ENCODE assay signal across 9 cellular contexts in genomic region chr20:62622877-62623487, GRCh38. TPM values are rescaled to one million over a fixed set of nuclear protein-coding genes. Genes with fewer than 3 reads are reported as not detected.
DNase-seq lines count a peak whose midpoint lies in the region; ATAC-seq, FAIRE-seq and TF ChIP-seq lines count a peak whose summit lies in the region.
"Had no signal": no experiment of that assay in that cellular context is flagged by ENCODE, and none has a peak within 500 bp of the region (broad histone marks: within the 10 kb centered on the region; RNA-seq: fewer than 3 reads in every experiment).

No MANE protein-coding gene starts in this region.

- ATAC-seq in foreskin keratinocyte = peak; percentile 17
- no peak for ATAC-seq in HG03354 (IDR thresholded peaks at IDR 0.05; ENCODE audit: poor library complexity, severe bottlenecking, unreplicated experiment)

- H3K27me3 ChIP-seq in SJSA1 (replicated peaks) = no peaks in the 10 kb centered on the region
- no peaks in the 10 kb centered on the region for H3K27me3 ChIP-seq in foreskin keratinocyte
- no peaks in the 10 kb centered on the region for H3K27me3 ChIP-seq in sigmoid colon

- DNase-seq in SJSA1 (ENCODE audit: low read depth in 1 of 2, low spot score in 2 of 2) (no peak), foreskin keratinocyte (no peak), sigmoid colon (no peak), NCI-H1436 treated with DMSO at 0.1 percent for 48 hours (lab: John Stamatoyannopoulos, UW) (no peak), GM12892 (ENCODE audit: insufficient read length) (no peak)
- no peak for DNase-seq in activated CD4-positive, CD25-positive, alpha-beta regulatory T cell treated with anti-CD3 and anti-CD28 coated beads, Interleukin-2, amount 50 U/mL, for 72 hours

- intact Hi-C loops in sigmoid colon (cut with DNase I) = no loop called here

- no peak for TF ChIP-seq EP300 in sigmoid colon (IDR thresholded peaks at IDR 0.05)

- FAIRE-seq in GM12892 (lab: Jason Lieb, UNC) = no peak
- FAIRE-seq: GM12891 had no signal

- H3K9ac ChIP-seq in ES-I3 (ENCODE audit: low read depth, low read length) = peak overlapping the region; percentile 39; the same call in 1 of the 2 replicates

- H3K27ac ChIP-seq in SJSA1 = peak overlapping the region; percentile 89
- H3K27ac ChIP-seq in foreskin keratinocyte = peak overlapping the region; percentile 92
- H3K27ac ChIP-seq in sigmoid colon = peak overlapping the region; percentile 74 to 88 (median 77)

- no peak for TF ChIP-seq POLR2A in sigmoid colon (IDR thresholded peaks at IDR 0.05)
- no peak for TF ChIP-seq POLR2A in GM12892 (IDR thresholded peaks at IDR 0.05; ENCODE audit: low read depth, low read length)

- H3K9me3 ChIP-seq in ES-I3 (ENCODE audit: control insufficient read depth, insufficient read depth, low read length) = no peaks in the 10 kb centered on the region; the same call in 1 of the 2 replicates
- H3K9me3 ChIP-seq in SJSA1 (replicated peaks) = no peaks in the 10 kb centered on the region
- no peaks in the 10 kb centered on the region for H3K9me3 ChIP-seq in sigmoid colon

- H3K4me1 ChIP-seq in ES-I3 (ENCODE audit: insufficient read depth, low read length) (peaks cover 22% of the 10 kb centered on the region), SJSA1 (replicated peaks) (peaks cover 89% of the 10 kb centered on the region), foreskin keratinocyte (peaks cover 14% of the 10 kb centered on the region), sigmoid colon (peaks cover 0 to 24% (median 22%) of the 10 kb centered on the region in 4 donors)

- 71 to 79% methylated on average over 29 of the region's 29 CpGs for WGBS in sigmoid colon, 2 donors

- H3K4me3 ChIP-seq in SJSA1 = no peak overlapping the region
- H3K4me3 ChIP-seq in sigmoid colon = no peak overlapping the region

- H3K36me3 ChIP-seq in ES-I3 (ENCODE audit: insufficient read depth, low read length) = no peaks in the 10 kb centered on the region
- H3K36me3 ChIP-seq in SJSA1 = no peaks in the 10 kb centered on the region
- no peaks in the 10 kb centered on the region for H3K36me3 ChIP-seq in sigmoid colon

- no peak for TF ChIP-seq CTCF in foreskin keratinocyte (conservative IDR thresholded peaks at IDR 0.05)
- TF ChIP-seq CTCF in sigmoid colon (IDR thresholded peaks at IDR 0.05) = no peak

RNA-seq across cellular contexts. Expression of gene SLCO4A1, which starts 19.3 kb away (rescaled TPM):
- total RNA-seq in SJSA1 (2014; rRNA removed; shearing (Covaris generic)) = 6.0 and 13.3 TPM in 2 replicates
- total RNA-seq in foreskin keratinocyte (2.3 and 2.4 TPM in 2 replicates), sigmoid colon (10 to 100 TPM in 1 of 4 donors, 1 to 10 TPM in 3; 5.1 to 13.2 (median 6.6) TPM)
- polyA plus RNA-seq in foreskin keratinocyte (1.5 and 1.9 TPM in 2 replicates), sigmoid colon (10 to 100 TPM in 1 of 3 donors, 1 to 10 TPM in 2; 3.6 to 26.3 (median 4.2) TPM)
- 8.7 TPM for polyA plus RNA-seq in GM12892 (2012; ENCODE audit: missing spikeins)
